18 cellular contexts compared by ENCODE assay signal in the genomic region with DNA sequence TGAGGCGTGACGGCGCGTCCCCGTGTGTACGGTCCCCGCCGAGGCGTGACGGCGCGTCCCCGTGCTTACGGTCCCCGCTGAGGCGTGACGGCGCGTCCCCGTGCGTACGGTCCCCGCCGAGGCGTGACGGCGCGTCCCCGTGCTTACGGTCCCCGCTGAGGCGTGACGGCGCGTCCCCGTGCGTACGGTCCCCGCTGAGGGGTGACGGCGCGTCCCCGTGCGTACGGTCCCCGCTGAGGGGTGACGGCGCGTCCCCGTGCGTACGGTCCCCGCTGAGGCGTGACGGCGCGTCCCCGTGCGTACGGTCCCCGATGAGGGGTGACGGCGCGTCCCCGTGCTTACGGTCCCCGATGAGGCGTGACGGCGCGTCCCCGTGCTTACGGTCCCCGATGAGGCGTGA. TPM values are rescaled to one million over a fixed set of nuclear protein-coding genes. Genes with fewer than 3 reads are reported as not detected.
"Had no signal": no experiment of that assay in that cellular context is flagged by ENCODE, and none has a peak within 500 bp of the region (broad histone marks: within the 10 kb centered on the region; RNA-seq: fewer than 3 reads in every experiment).

No MANE protein-coding gene starts in this region.

RNA-seq across cellular contexts. Expression of a gene that starts 20.5 kb away (rescaled TPM):
- total RNA-seq: colonic mucosa, dermis microvascular lymphatic vessel endothelial cell, endodermal cell, esophagus mucosa, esophagus squamous epithelium, gastrocnemius medialis, glomerular endothelial cell, heart right ventricle, kidney epithelial cell, left cardiac atrium, left ventricle myocardium superior, lower leg skin, lung microvascular endothelial cell, mesenteric fat pad, mesothelial cell of epicardium, mucosa of descending colon, myocyte had no signal
- polyA plus RNA-seq: heart right ventricle, keratinocyte had no signal
